Comparison of ENCODE assay signal across 25 cellular contexts in the genomic region with DNA sequence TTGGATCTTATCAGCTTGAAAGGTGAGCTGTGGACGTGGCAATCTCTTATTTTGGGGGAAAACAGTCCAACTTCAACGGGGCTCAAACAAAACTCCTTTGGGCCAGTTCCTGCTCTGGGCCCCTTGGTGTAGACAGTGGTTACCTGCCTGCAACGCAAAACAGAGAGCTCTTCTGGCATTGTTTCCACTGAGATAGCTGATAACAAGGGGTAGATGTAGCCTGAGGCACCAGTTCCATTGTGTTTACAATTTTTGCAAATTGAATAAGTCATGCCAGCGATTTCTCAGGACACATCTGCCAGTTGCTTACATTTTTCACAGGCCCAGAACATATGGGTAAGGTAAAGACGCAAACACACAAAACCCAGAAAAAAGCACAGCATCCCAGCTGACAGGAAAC.
"Had no signal": no experiment of that assay in that cellular context is flagged by ENCODE, and none has a peak within 500 bp of the region (broad histone marks: within the 10 kb centered on the region; RNA-seq: fewer than 3 reads in every experiment).

No MANE protein-coding gene starts in this region.

- H3K36me3 ChIP-seq: colonic mucosa, gastroesophageal sphincter, heart left ventricle, left lung, prostate gland, sigmoid colon, stomach, tibial artery had no signal

- DNase-seq: colonic mucosa; effector memory CD4-positive, alpha-beta T cell; foreskin keratinocyte; heart left ventricle; left cardiac atrium; left lung; mesenchymal stem cell; midbrain; naive thymus-derived CD4-positive, alpha-beta T cell; nucleus accumbens; right cardiac atrium; sigmoid colon; stimulated activated CD4-positive, alpha-beta T cell treated with anti-CD3 and anti-CD28 coated beads, Interleukin-2, amount 100 ng/mL, for 24 hours; stimulated activated CD4-positive, alpha-beta T cell treated with anti-CD3 and anti-CD28 coated beads, Interleukin-4, amount 100 ng/mL, for 24 hours; stimulated activated naive CD4-positive, alpha-beta T cell treated with Interleukin-2 at 50 U/mL for 16 hours; stomach; testis; tibial artery had no signal

- H3K4me3 ChIP-seq: colonic mucosa, gastroesophageal sphincter, heart left ventricle, hepatocyte, left lung, prostate gland, sigmoid colon, stomach, testis, tibial artery had no signal

- H3K4me1 ChIP-seq: colonic mucosa, foreskin keratinocyte, gastroesophageal sphincter, heart left ventricle, left lung, prostate gland, sigmoid colon, stomach, testis, tibial artery had no signal

- H3K27me3 ChIP-seq: colonic mucosa, foreskin keratinocyte, hepatocyte, testis had no signal

- H3K36me3 Mint-ChIP-seq: stimulated activated effector memory CD8-positive, alpha-beta T cell treated with anti-CD3 and anti-CD28 coated beads, Interleukin-12 subunit alpha, Interleukin-12 subunit beta, amount 100 ng/mL, for 72 hours; type B pancreatic cell had no signal

- H3K4me1 Mint-ChIP-seq: naive thymus-derived CD4-positive, alpha-beta T cell; nephron; stimulated activated effector memory CD8-positive, alpha-beta T cell treated with anti-CD3 and anti-CD28 coated beads, Interleukin-12 subunit alpha, Interleukin-12 subunit beta, amount 100 ng/mL, for 72 hours had no signal

- H3K9me3 ChIP-seq: colonic mucosa, prostate gland, testis had no signal

- H3K4me3 Mint-ChIP-seq: dendritic cell treated with granulocyte-macrophage colony-stimulating factor and Interleukin-4, amounts not matched to agents 40 ng/mL and 50 ng/mL, for 4 days; naive thymus-derived CD4-positive, alpha-beta T cell; nephron; stimulated activated effector memory CD8-positive, alpha-beta T cell treated with anti-CD3 and anti-CD28 coated beads, Interleukin-12 subunit alpha, Interleukin-12 subunit beta, amount 100 ng/mL, for 72 hours; type B pancreatic cell had no signal

- H3K27ac ChIP-seq: colonic mucosa, foreskin keratinocyte, gastroesophageal sphincter, heart left ventricle, hepatocyte, left lung, prostate gland, sigmoid colon, stomach, testis, tibial artery had no signal

- H3K27ac Mint-ChIP-seq: dendritic cell treated with granulocyte-macrophage colony-stimulating factor and Interleukin-4, amounts not matched to agents 40 ng/mL and 50 ng/mL, for 4 days; naive thymus-derived CD4-positive, alpha-beta T cell; nephron; stimulated activated effector memory CD8-positive, alpha-beta T cell treated with anti-CD3 and anti-CD28 coated beads, Interleukin-12 subunit alpha, Interleukin-12 subunit beta, amount 100 ng/mL, for 72 hours; type B pancreatic cell had no signal
